15 cellular contexts compared by ENCODE assay signal in genomic region chr1:157512036-157512969, GRCh38. TPM values are rescaled to one million over a fixed set of nuclear protein-coding genes. Genes with fewer than 3 reads are reported as not detected.
DNase-seq lines count a peak whose midpoint lies in the region; ATAC-seq and TF ChIP-seq lines count a peak whose summit lies in the region.
"Had no signal": no experiment of that assay in that cellular context is flagged by ENCODE, and none has a peak within 500 bp of the region (broad histone marks: within the 10 kb centered on the region; RNA-seq: fewer than 3 reads in every experiment).

No MANE protein-coding gene starts in this region.

- no peaks in the 10 kb centered on the region for H3K9me3 ChIP-seq in mucosa of rectum (ENCODE audit: control insufficient read depth in 2 of 2, low read length in 2 of 2)
- no peaks in the 10 kb centered on the region for H3K9me3 ChIP-seq in trophoblast cell (ENCODE audit: insufficient read depth, low read depth, low read length)
- no peaks in the 10 kb centered on the region for H3K9me3 ChIP-seq in heart left ventricle
- H3K9me3 ChIP-seq: neutrophil, Peyer's patch had no signal

- H4K8ac ChIP-seq in trophoblast cell (ENCODE audit: low read depth, low read length): no peak overlapping the region

- H3K4me2 ChIP-seq in KMS-11 (peak overlapping the region; percentile 59), trophoblast cell (ENCODE audit: low read length) (no peak overlapping the region)

- H3K9ac ChIP-seq in KMS-11 (no peak overlapping the region), mucosa of rectum (ENCODE audit: low read depth in 1 of 2, low read length in 2 of 2) (no peak overlapping the region), trophoblast cell (ENCODE audit: low read length) (no peak overlapping the region)

- H3K14ac ChIP-seq in trophoblast cell (ENCODE audit: low read length): no peak overlapping the region

- peak overlapping the region; percentile 10; the same call in 1 of the 2 replicates for H3K27ac ChIP-seq in KMS-11
- peak overlapping the region; percentile 55 to 77 for H3K27ac ChIP-seq in mucosa of rectum (ENCODE audit: low read depth in 2 of 2, low read length in 2 of 2)
- no peak overlapping the region for H3K27ac ChIP-seq in trophoblast cell (ENCODE audit: low read depth, low read length)
- no peak overlapping the region for H3K27ac ChIP-seq in heart left ventricle
- H3K27ac ChIP-seq: 22Rv1, neutrophil had no signal

- peak overlapping the region; percentile 0; the same call in 1 of the 2 replicates for H2AFZ ChIP-seq in KMS-11 (ENCODE audit: low read depth)
- H2AFZ ChIP-seq in trophoblast cell (ENCODE audit: insufficient read depth, low read length, poor library complexity): no peak overlapping the region

- no peaks in the 10 kb centered on the region for H4K20me1 ChIP-seq in KMS-11 (ENCODE audit: insufficient read depth)

- H2BK12ac ChIP-seq in trophoblast cell (ENCODE audit: low read length): no peak overlapping the region

- H3K27me3 ChIP-seq in KMS-11 (ENCODE audit: insufficient read depth, low read depth) (no peaks in the 10 kb centered on the region), mucosa of rectum (ENCODE audit: control insufficient read depth in 2 of 2, insufficient read depth in 2 of 2, low read length in 2 of 2) (no peaks in the 10 kb centered on the region), trophoblast cell (ENCODE audit: insufficient read depth, low read length) (no peaks in the 10 kb centered on the region), heart left ventricle (peaks cover 0 to 4% (median 0%) of the 10 kb centered on the region in 9 donors)
- H3K27me3 ChIP-seq: neutrophil, Peyer's patch had no signal

- TF ChIP-seq CTCF in KMS-11 (conservative IDR thresholded peaks at IDR 0.05; ENCODE audit: low read depth, low read length): no peak
- TF ChIP-seq CTCF in heart left ventricle (IDR thresholded peaks at IDR 0.05): no peak

- H3K4ac ChIP-seq in trophoblast cell (ENCODE audit: low read depth, low read length): no peak overlapping the region

- no peak overlapping the region for H4K12ac ChIP-seq in trophoblast cell (ENCODE audit: low read depth, low read length)

- no peak overlapping the region for H4K91ac ChIP-seq in trophoblast cell (ENCODE audit: low read depth, low read length)

- H2AK5ac ChIP-seq in trophoblast cell (ENCODE audit: low read length): no peak overlapping the region

- DNase-seq in SIG-M5 treated with dmso at 0.1 percent for 504 hours (lab: John Stamatoyannopoulos, UW; ENCODE audit: unreplicated experiment) (peak; percentile 49), SIG-M5 (lab: John Stamatoyannopoulos, UW) (no peak), SW 1271 (lab: John Stamatoyannopoulos, UW) (no peak), trophoblast cell (no peak), heart left ventricle (no peak)
- DNase-seq: activated CD4-positive, alpha-beta T cell treated with anti-CD3 and anti-CD28 coated beads, Interleukin-2, amount 10 ng/mL, durations not matched to agents 7 days and 5 days; EL; Peyer's patch had no signal

- no peak overlapping the region for H3K23ac ChIP-seq in trophoblast cell (ENCODE audit: low read length)

- H3K79me1 ChIP-seq in trophoblast cell (ENCODE audit: low read length): no peaks in the 10 kb centered on the region

- H2BK5ac ChIP-seq in trophoblast cell (ENCODE audit: low read depth, low read length, poor library complexity): no peak overlapping the region

- ATAC-seq in HG02623 (IDR thresholded peaks at IDR 0.05; ENCODE audit: unreplicated experiment) (peak; percentile 43), heart left ventricle (no peak)

- H3K18ac ChIP-seq in trophoblast cell (ENCODE audit: low read length): no peak overlapping the region

- WGBS in trophoblast cell (ENCODE audit: extremely low coverage, insufficient coverage, insufficient read length): no CpG with 5 or more reads among the region's 3 CpGs
- WGBS in heart left ventricle, 4 donors: 74 to 87% (median 80%) methylated on average over 3 of the region's 3 CpGs

- H3K79me2 ChIP-seq in KMS-11 (ENCODE audit: insufficient read depth, low read depth): no peaks in the 10 kb centered on the region
- H3K79me2 ChIP-seq in trophoblast cell (ENCODE audit: control insufficient read depth, insufficient read depth, low read length, poor library complexity): no peaks in the 10 kb centered on the region

- H3K4me1 ChIP-seq in KMS-11 (ENCODE audit: low read depth, poor library complexity, severe bottlenecking): peaks cover 31% of the 10 kb centered on the region
- peaks cover 0 to 5% of the 10 kb centered on the region in 2 donors for H3K4me1 ChIP-seq in mucosa of rectum (ENCODE audit: control insufficient read depth in 2 of 2, insufficient read depth in 2 of 2, low read length in 2 of 2)
- H3K4me1 ChIP-seq in trophoblast cell (ENCODE audit: control insufficient read depth in 1 of 2, insufficient read depth in 2 of 2, low read length in 2 of 2): no peaks in the 10 kb centered on the region
- no peaks in the 10 kb centered on the region for H3K4me1 ChIP-seq in heart left ventricle

- H3K36me3 ChIP-seq in KMS-11 (ENCODE audit: insufficient read depth) (no peaks in the 10 kb centered on the region), mucosa of rectum (ENCODE audit: control insufficient read depth in 2 of 2, insufficient read depth in 2 of 2, low read length in 2 of 2) (no peaks in the 10 kb centered on the region), trophoblast cell (ENCODE audit: control insufficient read depth in 1 of 2, insufficient read depth in 2 of 2, low read length in 2 of 2) (no peaks in the 10 kb centered on the region), heart left ventricle (no peaks in the 10 kb centered on the region)
- H3K36me3 ChIP-seq: neutrophil, Peyer's patch had no signal

- no peak for TF ChIP-seq POLR2A in heart left ventricle (IDR thresholded peaks at IDR 0.05)

- H2BK120ac ChIP-seq in trophoblast cell (ENCODE audit: insufficient read depth, low read length, poor library complexity): no peak overlapping the region

- H3K4me3 ChIP-seq in KMS-11 (IDR thresholded peaks at IDR 0.05; ENCODE audit: insufficient read depth, low read depth, low read length) (peak overlapping the region; percentile 62), mucosa of rectum (ENCODE audit: low read length in 2 of 2) (no peak overlapping the region), trophoblast cell (ENCODE audit: low read depth, low read length) (no peak overlapping the region), heart left ventricle (no peak overlapping the region)
- H3K4me3 ChIP-seq: Peyer's patch had no signal

- intact Hi-C loops in heart left ventricle (cut with DNase I): no loop called here

RNA-seq across cellular contexts. Expression of gene FCRL5, which starts 40.0 kb away (rescaled TPM):
- not detected in 2 replicates for polyA plus RNA-seq in trophoblast cell (2013)
- under 1 TPM in 3 of 9 donors, not detected in 6; 0.07 to 0.32 (median 0.09) TPM for total RNA-seq in heart left ventricle
- under 1 TPM in 1 of 2 donors, not detected in 1; 0.04 TPM for polyA plus RNA-seq in heart left ventricle
- total RNA-seq: activated CD4-positive, alpha-beta T cell treated with anti-CD3 and anti-CD28 coated beads, Interleukin-2, amount 10 ng/mL, durations not matched to agents 7 days and 5 days; endothelial cell of umbilical vein; M059J had no signal
- polyA plus RNA-seq: endothelial cell of umbilical vein had no signal

Comparison
In these comparisons a context has a peak if more than half of its experiments do, and no peak if none do; other contexts are left out.
1. H3K27ac ChIP-seq: peak in KMS-11 (single experiment) and mucosa of rectum (2 of 2); none in trophoblast cell (single experiment) and heart left ventricle (0 of 12).